ENCODE assay signal across 8 cellular contexts in genomic region chr19:15448778-15449619, GRCh38. TPM values are rescaled to one million over a fixed set of nuclear protein-coding genes. Genes with fewer than 3 reads are reported as not detected.
DNase-seq lines count a peak whose midpoint lies in the region; ATAC-seq and TF ChIP-seq lines count a peak whose summit lies in the region.

No MANE protein-coding gene starts in this region.

- no peak for TF ChIP-seq RAD21 in SK-N-SH (IDR thresholded peaks at IDR 0.05; ENCODE audit: low read length)

- no peak for ATAC-seq in SK-N-SH treated with all-trans-retinoic acid at 6 μM for 48 hours

- no peak for TF ChIP-seq CTCF in SK-N-SH (IDR thresholded peaks at IDR 0.05)
- no peak for TF ChIP-seq CTCF in NB4 (IDR thresholded peaks at IDR 0.05; ENCODE audit: low read depth, low read length)

- peak overlapping the region in 1 of 2 experiments; percentile 48; a peak in 1 of 4 replicates for H3K27ac ChIP-seq in SK-N-SH (ENCODE audit: low read depth in 2 of 2, low read length in 1 of 2)
- H3K27ac ChIP-seq in duodenal mucosa (ENCODE audit: low read depth, low read length), result no peak overlapping the region

- peaks cover 22% of the 10 kb centered on the region for H3F3A ChIP-seq in SK-N-SH (replicated peaks; ENCODE audit: insufficient read depth)

- WGBS in SK-N-SH (ENCODE audit: low lambda C conversion rate), result 43% methylated on average over 10 of the region's 43 CpGs

- CTCF ChIA-PET in SK-N-SH (lab: Yijun Ruan, JAX), result interaction anchor here (0.8 to 1.4 kb wide), 2 partner anchors 10 to 25 kb away, joined by 3 to 5 read pairs; no protein-coding TSS in a partner anchor

- H3K27me3 ChIP-seq in SK-N-SH (ENCODE audit: insufficient read depth) (no peaks in the 10 kb centered on the region), duodenal mucosa (ENCODE audit: control insufficient read depth in 1 of 2, insufficient read depth in 2 of 2, low read length in 2 of 2) (peaks cover 0 to 2% of the 10 kb centered on the region in 2 donors), neuron (ENCODE audit: insufficient read depth, low read length) (peaks cover 11% of the 10 kb centered on the region)

- H2AFZ ChIP-seq in SK-N-SH (ENCODE audit: low read depth) (peak overlapping the region; percentile 81; the same call in 1 of the 2 replicates), neuron (ENCODE audit: low read depth, low read length) (peak overlapping the region; percentile 74)

- H3K4me1 ChIP-seq in SK-N-SH (ENCODE audit: control insufficient read depth in 1 of 2, insufficient read depth in 2 of 2, low read depth in 1 of 2, low read length in 1 of 2) (peaks cover 0 to 24% of the 10 kb centered on the region in 2 experiments; a peak in 2 of 4 replicates), duodenal mucosa (ENCODE audit: control insufficient read depth in 1 of 2, insufficient read depth in 2 of 2, low read length in 2 of 2) (peaks cover 4 to 24% of the 10 kb centered on the region in 2 donors), neuron (ENCODE audit: insufficient read depth, low read length) (peaks cover 14% of the 10 kb centered on the region)

- no peak for TF ChIP-seq POLR2A in NB4 (IDR thresholded peaks at IDR 0.05; ENCODE audit: extremely low read depth, insufficient read length)

- H4K20me1 ChIP-seq in SK-N-SH (ENCODE audit: insufficient read depth), result no peaks in the 10 kb centered on the region

- DNase-seq in SK-N-SH (peak; percentile 60), NB4 (ENCODE audit: low read depth) (peak; percentile 41), SIG-M5 (lab: John Stamatoyannopoulos, UW) (no peak), cortex of kidney (lab: John Stamatoyannopoulos, UW) (no peak)
- no peak for DNase-seq in stimulated activated CD4-positive, alpha-beta T cell treated with anti-CD3 and anti-CD28 coated beads, Interleukin-4, amount 100 ng/mL, for 4 hours

- peak overlapping the region; percentile 92 for H3K4me2 ChIP-seq in SK-N-SH

- no peak for TF ChIP-seq EP300 in SK-N-SH (IDR thresholded peaks at IDR 0.05; ENCODE audit: borderline replicate concordance in 1 of 2, low read depth in 1 of 2, low read length in 1 of 2)

- POLR2A ChIA-PET in SK-N-SH (lab: Yijun Ruan, JAX), result no interaction called here

- H3K79me2 ChIP-seq in SK-N-SH (ENCODE audit: insufficient read depth), result no peaks in the 10 kb centered on the region

- H3K9ac ChIP-seq in SK-N-SH (peak overlapping the region; percentile 59), duodenal mucosa (ENCODE audit: low read depth in 1 of 2, low read length in 2 of 2) (peak overlapping the region in 1 of 2 donors; percentile 18)

- H3K36me3 ChIP-seq in SK-N-SH (replicated peaks in 1 of 2; ENCODE audit: control insufficient read depth in 1 of 2, insufficient read depth in 2 of 2, low read length in 1 of 2) (no peaks in the 10 kb centered on the region), duodenal mucosa (ENCODE audit: control insufficient read depth in 1 of 2, insufficient read depth in 2 of 2, low read length in 2 of 2) (peaks cover 0 to 7% of the 10 kb centered on the region in 2 donors), neuron (ENCODE audit: insufficient read depth, low read length) (peaks cover 10% of the 10 kb centered on the region)

- H3K4me3 ChIP-seq in SK-N-SH (ENCODE audit: low read depth in 2 of 2, low read length in 1 of 2) (peak overlapping the region; percentile 67 to 72), NB4 (ENCODE audit: low read depth, low read length) (no peak overlapping the region), duodenal mucosa (ENCODE audit: low read depth in 1 of 2, low read length in 2 of 2) (peak overlapping the region; percentile 61 to 63), neuron (ENCODE audit: low read length) (peak overlapping the region; percentile 62)

- H3K9me3 ChIP-seq in SK-N-SH (no peaks in the 10 kb centered on the region), duodenal mucosa (ENCODE audit: control insufficient read depth in 1 of 2, low read length in 2 of 2) (no peaks in the 10 kb centered on the region), neuron (ENCODE audit: low read length) (no peaks in the 10 kb centered on the region)

- H3K9me2 ChIP-seq in SK-N-SH, result no peaks in the 10 kb centered on the region

TF ChIP-seq in SK-N-SH, 30 proteins besides CTCF, POLR2A, EP300 and RAD21:
- no peak for TF ChIP-seq TCF12 (IDR thresholded peaks at IDR 0.05)
- no peak for TF ChIP-seq TAF1 (IDR thresholded peaks at IDR 0.05; ENCODE audit: borderline replicate concordance, low read depth, low read length)
- no peak for TF ChIP-seq ELF1 (IDR thresholded peaks at IDR 0.05)
- TF ChIP-seq NFIC (IDR thresholded peaks at IDR 0.05; ENCODE audit: borderline replicate concordance), result no peak
- TF ChIP-seq MEF2A (IDR thresholded peaks at IDR 0.05; ENCODE audit: borderline replicate concordance, low read depth), result no peak
- no peak for TF ChIP-seq POLR2AphosphoS5 (IDR thresholded peaks at IDR 0.05; ENCODE audit: low read depth, low read length)
- no peak for TF ChIP-seq MAX (IDR thresholded peaks at IDR 0.05; ENCODE audit: low read depth)
- TF ChIP-seq RFX5 (IDR thresholded peaks at IDR 0.05; ENCODE audit: low read length), result no peak
- TF ChIP-seq FOXJ3 (CRISPR knock-in tag; IDR thresholded peaks at IDR 0.05), result no peak
- no peak for TF ChIP-seq CHD2 (IDR thresholded peaks at IDR 0.05; ENCODE audit: low read length, partially characterized antibody)
- no peak for TF ChIP-seq MXI1 (IDR thresholded peaks at IDR 0.05; ENCODE audit: low read depth, low read length)
- TF ChIP-seq NRF1 (IDR thresholded peaks at IDR 0.05; ENCODE audit: low read depth, low read length), result no peak
- no peak for TF ChIP-seq SMC3 (IDR thresholded peaks at IDR 0.05; ENCODE audit: low read depth, low read length)
- TF ChIP-seq PBX3 (IDR thresholded peaks at IDR 0.05), result no peak
TF ChIP-seq in SK-N-SH: peak in this region for 0.

TF ChIP-seq in SK-N-SH treated with all-trans-retinoic acid at 6 μM for 48 hours, 23 proteins besides CTCF, POLR2A, EP300 and RAD21 (continues in another document):
- no peak for TF ChIP-seq CSRNP3 (CRISPR knock-in tag; IDR thresholded peaks at IDR 0.05)
- TF ChIP-seq BACH2 (CRISPR knock-in tag; IDR thresholded peaks at IDR 0.05; ENCODE audit: borderline replicate concordance), result no peak
- no peak for TF ChIP-seq ISL1 (CRISPR knock-in tag; IDR thresholded peaks at IDR 0.05)
- TF ChIP-seq ZNF8 (CRISPR knock-in tag; IDR thresholded peaks at IDR 0.05), result no peak
- no peak for TF ChIP-seq TSHZ2 (CRISPR knock-in tag; IDR thresholded peaks at IDR 0.05)
- TF ChIP-seq GLIS3 (CRISPR knock-in tag; IDR thresholded peaks at IDR 0.05), result no peak
- no peak for TF ChIP-seq TOX (CRISPR knock-in tag; IDR thresholded peaks at IDR 0.05; ENCODE audit: borderline replicate concordance)
- no peak for TF ChIP-seq PPARA (CRISPR knock-in tag; IDR thresholded peaks at IDR 0.05; ENCODE audit: borderline replicate concordance)
- TF ChIP-seq CSDC2 (CRISPR knock-in tag; IDR thresholded peaks at IDR 0.05), result no peak
- TF ChIP-seq ESRRG (CRISPR knock-in tag; IDR thresholded peaks at IDR 0.05), result no peak
- no peak for TF ChIP-seq ZNF565 (CRISPR knock-in tag; conservative IDR thresholded peaks at IDR 0.05; ENCODE audit: low read depth)

RNA-seq across cellular contexts. Expression of gene WIZ, which starts 0.8 kb away (rescaled TPM):
- 9.9 and 15.5 TPM in 2 replicates for polyA plus RNA-seq in SK-N-SH (2012; rRNA removed)
- 7.7 and 13.6 TPM in 2 replicates for polyA plus RNA-seq in SK-N-SH (2012; cell fraction: cytosol; rRNA removed)
- polyA plus RNA-seq in SK-N-SH (2012; cell fraction: nucleus; rRNA removed), result 34.3 and 54.6 TPM in 2 replicates

RNA-seq across cellular contexts. Expression of gene RASAL3, which starts 15.3 kb away (rescaled TPM):
- polyA plus RNA-seq in SK-N-SH (2012; rRNA removed), result 0.02 TPM in 2 replicates
- 0.01 and 0.04 TPM in 2 replicates for polyA plus RNA-seq in SK-N-SH (2012; cell fraction: cytosol; rRNA removed)
- polyA plus RNA-seq in SK-N-SH (2012; cell fraction: nucleus; rRNA removed), result 0.05 and 0.28 TPM in 2 replicates

RNA-seq across cellular contexts. Expression of gene AKAP8L, which starts 30.2 kb away (rescaled TPM):
- polyA plus RNA-seq in SK-N-SH (2012; rRNA removed), result 44.7 and 46.1 TPM in 2 replicates
- 17.5 and 18.8 TPM in 2 replicates for polyA plus RNA-seq in SK-N-SH (2012; cell fraction: cytosol; rRNA removed)
- polyA plus RNA-seq in SK-N-SH (2012; cell fraction: nucleus; rRNA removed), result 219 and 280 TPM in 2 replicates

RNA-seq across cellular contexts. Expression of gene PGLYRP2, which starts 30.3 kb away (rescaled TPM):
- polyA plus RNA-seq in SK-N-SH (2012; rRNA removed), result not detected in 2 replicates
- not detected in 2 replicates for polyA plus RNA-seq in SK-N-SH (2012; cell fraction: cytosol; rRNA removed)
- polyA plus RNA-seq in SK-N-SH (2012; cell fraction: nucleus; rRNA removed), result not detected in 2 replicates

RNA-seq across cellular contexts. Expression of gene CYP4F22, which starts 59.3 kb away (rescaled TPM):
- polyA plus RNA-seq in SK-N-SH (2012; rRNA removed), result not detected in 2 replicates
- polyA plus RNA-seq in SK-N-SH (2012; cell fraction: cytosol; rRNA removed), result not detected in 2 replicates
- not detected in 2 replicates for polyA plus RNA-seq in SK-N-SH (2012; cell fraction: nucleus; rRNA removed)

Comparison
In these comparisons a context has a peak if more than half of its experiments do, and no peak if none do; other contexts are left out.
1. DNase-seq: peak in SK-N-SH (single experiment) and NB4 (single experiment); none in SIG-M5 (single experiment), cortex of kidney (single experiment) and stimulated activated CD4-positive, alpha-beta T cell treated with anti-CD3 and anti-CD28 coated beads, Interleukin-4, amount 100 ng/mL, for 4 hours (0 of 2).